In genomic region chr5:173217626-173218397, GRCh38 we compare ENCODE assay signal across 1 cellular context.
TF ChIP-seq lines count a peak whose summit lies in the region.

No MANE protein-coding gene starts in this region.

TF ChIP-seq in K562, 482 proteins besides CTCF, POLR2A, EP300 and RAD21:
- TF ChIP-seq USF2 (CRISPR knock-in tag; IDR thresholded peaks at IDR 0.05) (peak; percentile 62), USF1 (CRISPR knock-in tag; IDR thresholded peaks at IDR 0.05) (peak; percentile 54), TRIM25 (IDR thresholded peaks at IDR 0.05; ENCODE audit: borderline replicate concordance) (no peak), ZNF512 (tag; IDR thresholded peaks at IDR 0.05) (peak; percentile 91), CREBBP (IDR thresholded peaks at IDR 0.05; ENCODE audit: low read depth, low read length) (no peak), RAD51 (IDR thresholded peaks at IDR 0.05; ENCODE audit: borderline replicate concordance, low read depth) (peak; percentile 39; the same call in 1 of the 2 replicates), PRMT5 (CRISPR knock-in tag; IDR thresholded peaks at IDR 0.05) (no peak)
